In genomic region chr11:68039526-68040086, GRCh38 we compare ENCODE assay signal across 8 cellular contexts. TPM values are rescaled to one million over a fixed set of nuclear protein-coding genes. Genes with fewer than 3 reads are reported as not detected.
DNase-seq lines count a peak whose midpoint lies in the region; FAIRE-seq and TF ChIP-seq lines count a peak whose summit lies in the region.

No MANE protein-coding gene starts in this region.

- H3K4me2 ChIP-seq in Loucy (ENCODE audit: low read depth, low read length, poor library complexity, severe bottlenecking) (peak overlapping the region; percentile 80), H1 (ENCODE audit: insufficient read depth in 1 of 2, low read depth in 2 of 2, low read length in 2 of 2) (peak overlapping the region; percentile 26 to 77; a peak in 3 of 4 replicates), parathyroid adenoma (ENCODE audit: low read length) (no peak overlapping the region)

- H3K36me3 ChIP-seq in Loucy (ENCODE audit: insufficient read depth, low read length): no peaks in the 10 kb centered on the region
- H3K36me3 ChIP-seq in H1 (ENCODE audit: control insufficient read depth in 2 of 4, insufficient read depth in 4 of 4, low read length in 3 of 4): no peaks in the 10 kb centered on the region
- no peaks in the 10 kb centered on the region for H3K36me3 ChIP-seq in parathyroid adenoma (ENCODE audit: control insufficient read depth, insufficient read depth, low read length)

- no peak for TF ChIP-seq RAD21 in H1 (IDR thresholded peaks at IDR 0.05 in 1 of 2, conservative IDR thresholded peaks at IDR 0.05 in 1 of 2; ENCODE audit: low read depth in 2 of 2, low read length in 2 of 2)

- CTCF ChIA-PET in H1 (lab: Charles Lee; ENCODE audit: partially characterized antibody): interaction anchor here (0.5 to 2.3 kb wide), 6 partner anchors 11 to 218 kb away, joined by 3 to 6 read pairs (median 4); no protein-coding TSS in a partner anchor

- H3K27ac ChIP-seq in H1 (ENCODE audit: low read depth, low read length) (0 out of 2 replicates have a peak overlapping the region, but pooled peaks have one; percentile 24), parathyroid adenoma (peak overlapping the region; percentile 66)

- no peak overlapping the region for H3K4ac ChIP-seq in H1 (replicated peaks; ENCODE audit: insufficient read length, low read depth, low read length)

- peak overlapping the region; percentile 88 for H2BK5ac ChIP-seq in H1 (ENCODE audit: low read depth, low read length)

- no peaks in the 10 kb centered on the region for H3K79me1 ChIP-seq in H1 (ENCODE audit: low read depth, low read length)

- no peak overlapping the region for H3K14ac ChIP-seq in H1 (ENCODE audit: insufficient read length)

- H2BK20ac ChIP-seq in H1 (ENCODE audit: low read length): peak overlapping the region; percentile 72; the same call in 1 of the 2 replicates

- H3K56ac ChIP-seq in H1 (replicated peaks; ENCODE audit: insufficient read length, low read depth, low read length): no peak overlapping the region

- H3K18ac ChIP-seq in H1 (ENCODE audit: extremely low read depth, low read length): no peak overlapping the region

- H3K9ac ChIP-seq in Loucy (ENCODE audit: low read depth, low read length, poor library complexity, severe bottlenecking) (peak overlapping the region; percentile 78), H1 (replicated peaks in 1 of 4; ENCODE audit: extremely low read depth in 1 of 4, low read depth in 3 of 4, low read length in 3 of 4) (no peak overlapping the region), parathyroid adenoma (no peak overlapping the region)

- H4K5ac ChIP-seq in H1 (ENCODE audit: insufficient read length, low read depth, low read length): no peak overlapping the region

- H4K8ac ChIP-seq in H1 (ENCODE audit: extremely low read depth, insufficient read depth, low read length): no peak overlapping the region

- no peak overlapping the region; the same call in 1 of the 2 replicates for H2AK5ac ChIP-seq in H1 (ENCODE audit: low read depth, low read length)

- no peaks in the 10 kb centered on the region for H4K20me1 ChIP-seq in Loucy (ENCODE audit: insufficient read depth, low read length, poor library complexity, severe bottlenecking)
- peaks cover 0 to 4% of the 10 kb centered on the region in 2 experiments for H4K20me1 ChIP-seq in H1 (replicated peaks in 1 of 2; ENCODE audit: control insufficient read depth in 1 of 2, insufficient read depth in 2 of 2, low read length in 2 of 2)

- peaks cover 3% of the 10 kb centered on the region; the same call in 1 of the 2 replicates for H3F3A ChIP-seq in Loucy (ENCODE audit: low read depth)

- H3K9me2 ChIP-seq in Loucy (replicated peaks; ENCODE audit: low read depth, low read length): no peaks in the 10 kb centered on the region

- TF ChIP-seq CTCF in Loucy (conservative IDR thresholded peaks at IDR 0.05; ENCODE audit: low read length) (no peak), H1 (IDR thresholded peaks at IDR 0.05; ENCODE audit: control extremely low read depth in 1 of 3, insufficient read depth in 1 of 3, low read depth in 1 of 3, low read length in 3 of 3) (no peak), parathyroid adenoma (IDR thresholded peaks at IDR 0.05) (no peak)

- no peak for TF ChIP-seq EP300 in H1 (IDR thresholded peaks at IDR 0.05; ENCODE audit: borderline replicate concordance in 1 of 2, low read depth in 2 of 2, low read length in 2 of 2)

- H3K23me2 ChIP-seq in H1 (ENCODE audit: low read depth, low read length): no peaks in the 10 kb centered on the region; the same call in 1 of the 2 replicates

- H2BK12ac ChIP-seq in H1 (ENCODE audit: low read depth, low read length): peak overlapping the region; percentile 90; the same call in 1 of the 2 replicates

- TF ChIP-seq POLR2A in H1 (IDR thresholded peaks at IDR 0.05; ENCODE audit: control extremely low read depth in 1 of 2, low read depth in 2 of 2, low read length in 2 of 2): no peak

- POLR2A ChIA-PET in H1 (lab: Charles Lee; ENCODE audit: partially characterized antibody): interaction anchor here (0.6 to 16.6 kb wide), 6 partner anchors 7 to 173 kb away, joined by 3 to 183 read pairs (median 5); partner anchors contain the start of gene NDUFS8

- no peaks in the 10 kb centered on the region for H3K79me2 ChIP-seq in Loucy (ENCODE audit: insufficient read depth, low read length)
- H3K79me2 ChIP-seq in H1 (ENCODE audit: control insufficient read depth in 1 of 2, insufficient read depth in 2 of 2, low read length in 2 of 2): no peaks in the 10 kb centered on the region
- H3K79me2 ChIP-seq in parathyroid adenoma: no peaks in the 10 kb centered on the region

- peaks cover 36% of the 10 kb centered on the region for H3K4me1 ChIP-seq in Loucy (ENCODE audit: insufficient read depth, low read length, poor library complexity, severe bottlenecking)
- H3K4me1 ChIP-seq in H1 (replicated peaks in 1 of 4; ENCODE audit: control insufficient read depth in 3 of 4, insufficient read depth in 4 of 4, low read length in 3 of 4): peaks cover 4 to 27% (median 20%) of the 10 kb centered on the region in 4 experiments
- peaks cover 8% of the 10 kb centered on the region for H3K4me1 ChIP-seq in parathyroid adenoma

- no peak overlapping the region for H4K91ac ChIP-seq in H1 (replicated peaks; ENCODE audit: insufficient read length, low read length)

- no peak for FAIRE-seq in H1 (lab: Jason Lieb, UNC)

- no peak overlapping the region; the same call in 1 of the 2 replicates for H2AFZ ChIP-seq in Loucy (ENCODE audit: low read length)
- no peak overlapping the region for H2AFZ ChIP-seq in H1 (ENCODE audit: low read length)
- no peak overlapping the region for H2AFZ ChIP-seq in parathyroid adenoma

- H2BK15ac ChIP-seq in H1 (ENCODE audit: low read length): peak overlapping the region; percentile 53; the same call in 1 of the 2 replicates

- H3K4me3 ChIP-seq in Loucy (ENCODE audit: low read length, poor library complexity, severe bottlenecking) (peak overlapping the region; percentile 73), H1 (ENCODE audit: extremely low read depth in 1 of 4, insufficient read depth in 2 of 4, low read depth in 3 of 4, low read length in 4 of 4) (peak overlapping the region in 1 of 4 experiments; percentile 66; a peak in 2 of 8 replicates), parathyroid adenoma (ENCODE audit: low read depth, low read length) (peak overlapping the region; percentile 27)

- DNase-seq in DMS53 treated with DMSO at 0.1 percent for 48 hours (lab: John Stamatoyannopoulos, UW; ENCODE audit: unreplicated experiment): peak; percentile 39
- DNase-seq in H1 (ENCODE audit: low read depth in 1 of 2, low spot score in 2 of 2): peak in 1 of 2 experiments; percentile 53
- no peak for DNase-seq in DMS153 treated with DMSO at 0.1 percent for 48 hours (lab: John Stamatoyannopoulos, UW; ENCODE audit: unreplicated experiment)
- no peak for DNase-seq in mucosa of gallbladder (ENCODE audit: low spot score)
- no peak for DNase-seq in midbrain (lab: John Stamatoyannopoulos, UW)
- DNase-seq in A172 (ENCODE audit: low spot score): no peak

- H2BK120ac ChIP-seq in H1 (replicated peaks; ENCODE audit: low read depth, low read length): no peak overlapping the region

- 63% methylated on average over 6 of the region's 10 CpGs; no CpG with 5 or more reads in 1 of the 2 experiments for WGBS in H1 (ENCODE audit: extremely low coverage in 1 of 2, insufficient coverage in 1 of 2, insufficient read length in 1 of 2, insufficient replicate concordance in 2 of 2, low coverage in 1 of 2, low lambda C conversion rate in 2 of 2, missing lambda C conversion rate in 1 of 2), 2 experiments

- H3K9me3 ChIP-seq in Loucy (ENCODE audit: insufficient read depth, low read depth, low read length) (no peaks in the 10 kb centered on the region), H1 (ENCODE audit: insufficient read depth in 2 of 2, low read depth in 1 of 2, low read length in 1 of 2) (no peaks in the 10 kb centered on the region), parathyroid adenoma (ENCODE audit: control insufficient read depth, low read length) (no peaks in the 10 kb centered on the region)

- no peak overlapping the region for H3K23ac ChIP-seq in H1 (ENCODE audit: insufficient read length)

- H3K27me3 ChIP-seq in Loucy (ENCODE audit: insufficient read depth, low read length, poor library complexity, severe bottlenecking) (no peaks in the 10 kb centered on the region), H1 (replicated peaks in 1 of 4; ENCODE audit: control insufficient read depth in 3 of 4, extremely low read depth in 1 of 4, insufficient read depth in 3 of 4, low read length in 3 of 4) (no peaks in the 10 kb centered on the region), parathyroid adenoma (ENCODE audit: control insufficient read depth, insufficient read depth, low read length) (no peaks in the 10 kb centered on the region)

RNA-seq across cellular contexts. Expression of gene TCIRG1, which starts 0.8 kb away (rescaled TPM):
- 25.3 and 25.7 TPM in 2 replicates for total RNA-seq in H1 (2021; fragmentation: NEBNext Ultra II Directional; extraction: Animal tissue kit (Norgen Biotek cat#: 25700))
- polyA plus RNA-seq in H1 (2011; rRNA removed): 39.6 and 50.2 TPM in 2 replicates
- polyA plus RNA-seq in H1 (2011; cell fraction: cytosol; rRNA removed): 35.8 TPM
- 287 TPM for polyA plus RNA-seq in H1 (2011; cell fraction: nucleus; rRNA removed)
- 12.7 to 29.5 TPM (median 24.4 TPM) in 4 replicates for polyA plus RNA-seq in H1 (2012, experiment 1 of 2)
- polyA plus RNA-seq in H1 (2012, experiment 2 of 2): 16.1 TPM
- polyA plus RNA-seq in H1 (2013, experiment 1 of 2): 25.3 TPM
- 21.2 TPM for polyA plus RNA-seq in H1 (2013, experiment 2 of 2)
- 10.0 and 11.3 TPM in 2 replicates for polyA minus RNA-seq in H1 (2011; rRNA and poly(A)+ RNA removed)
- 15.0 TPM for polyA minus RNA-seq in H1 (2011; cell fraction: cytosol; rRNA and poly(A)+ RNA removed)
- polyA minus RNA-seq in H1 (2011; cell fraction: nucleus; rRNA and poly(A)+ RNA removed): 43.9 TPM
- 151 TPM for total RNA-seq in mucosa of gallbladder
- total RNA-seq in A172 (2014; rRNA removed; shearing (Covaris generic)): 149 and 167 TPM in 2 replicates

RNA-seq across cellular contexts. Expression of gene NDUFS8, which starts 9.1 kb away (rescaled TPM):
- 182 and 199 TPM in 2 replicates for total RNA-seq in H1 (2021; fragmentation: NEBNext Ultra II Directional; extraction: Animal tissue kit (Norgen Biotek cat#: 25700))
- polyA plus RNA-seq in H1 (2011; rRNA removed): 291 and 406 TPM in 2 replicates
- 222 TPM for polyA plus RNA-seq in H1 (2011; cell fraction: cytosol; rRNA removed)
- polyA plus RNA-seq in H1 (2011; cell fraction: nucleus; rRNA removed): 253 TPM
- polyA plus RNA-seq in H1 (2012, experiment 1 of 2): 92.1 to 255 TPM (median 248 TPM) in 4 replicates
- polyA plus RNA-seq in H1 (2012, experiment 2 of 2): 348 TPM
- 130 TPM for polyA plus RNA-seq in H1 (2013, experiment 1 of 2)
- polyA plus RNA-seq in H1 (2013, experiment 2 of 2): 128 TPM
- polyA minus RNA-seq in H1 (2011; rRNA and poly(A)+ RNA removed): 69.8 and 77.8 TPM in 2 replicates
- polyA minus RNA-seq in H1 (2011; cell fraction: cytosol; rRNA and poly(A)+ RNA removed): 133 TPM
- 92.8 TPM for polyA minus RNA-seq in H1 (2011; cell fraction: nucleus; rRNA and poly(A)+ RNA removed)
- 168 TPM for total RNA-seq in mucosa of gallbladder
- total RNA-seq in A172 (2014; rRNA removed; shearing (Covaris generic)): 255 and 310 TPM in 2 replicates

RNA-seq across cellular contexts. Expression of gene ALDH3B1, which starts 29.5 kb away (rescaled TPM):
- 0.27 and 0.32 TPM in 2 replicates for total RNA-seq in H1 (2021; fragmentation: NEBNext Ultra II Directional; extraction: Animal tissue kit (Norgen Biotek cat#: 25700))
- polyA plus RNA-seq in H1 (2011; rRNA removed): 0.47 TPM in 2 replicates
- polyA plus RNA-seq in H1 (2011; cell fraction: cytosol; rRNA removed): 0.50 TPM
- 0.53 TPM for polyA plus RNA-seq in H1 (2011; cell fraction: nucleus; rRNA removed)
- 0.62 to 1.1 TPM (median 0.75 TPM) in 4 replicates for polyA plus RNA-seq in H1 (2012, experiment 1 of 2)
- 0.26 TPM for polyA plus RNA-seq in H1 (2012, experiment 2 of 2)
- 0.18 TPM for polyA plus RNA-seq in H1 (2013, experiment 1 of 2)
- polyA plus RNA-seq in H1 (2013, experiment 2 of 2): 0.26 TPM
- polyA minus RNA-seq in H1 (2011; rRNA and poly(A)+ RNA removed): 0.16 and 0.34 TPM in 2 replicates
- polyA minus RNA-seq in H1 (2011; cell fraction: cytosol; rRNA and poly(A)+ RNA removed): 0.88 TPM
- polyA minus RNA-seq in H1 (2011; cell fraction: nucleus; rRNA and poly(A)+ RNA removed): 0.50 TPM
- total RNA-seq in mucosa of gallbladder: 34.8 TPM
- total RNA-seq in A172 (2014; rRNA removed; shearing (Covaris generic)): 54.0 and 64.8 TPM in 2 replicates

RNA-seq across cellular contexts. Expression of gene UNC93B1, which starts 35.7 kb away (rescaled TPM):
- total RNA-seq in H1 (2021; fragmentation: NEBNext Ultra II Directional; extraction: Animal tissue kit (Norgen Biotek cat#: 25700)): 18.9 and 19.2 TPM in 2 replicates
- polyA plus RNA-seq in H1 (2011; rRNA removed): 34.3 and 40.8 TPM in 2 replicates
- polyA plus RNA-seq in H1 (2011; cell fraction: cytosol; rRNA removed): 24.6 TPM
- polyA plus RNA-seq in H1 (2011; cell fraction: nucleus; rRNA removed): 53.5 TPM
- 8.7 to 20.4 TPM (median 17.7 TPM) in 4 replicates for polyA plus RNA-seq in H1 (2012, experiment 1 of 2)
- polyA plus RNA-seq in H1 (2012, experiment 2 of 2): 16.4 TPM
- polyA plus RNA-seq in H1 (2013, experiment 1 of 2): 22.0 TPM
- 22.4 TPM for polyA plus RNA-seq in H1 (2013, experiment 2 of 2)
- 20.6 and 26.5 TPM in 2 replicates for polyA minus RNA-seq in H1 (2011; rRNA and poly(A)+ RNA removed)
- polyA minus RNA-seq in H1 (2011; cell fraction: cytosol; rRNA and poly(A)+ RNA removed): 14.0 TPM
- 24.7 TPM for polyA minus RNA-seq in H1 (2011; cell fraction: nucleus; rRNA and poly(A)+ RNA removed)
- 107 TPM for total RNA-seq in mucosa of gallbladder
- 22.1 and 34.3 TPM in 2 replicates for total RNA-seq in A172 (2014; rRNA removed; shearing (Covaris generic))

Comparison
In these comparisons a context has a peak if more than half of its experiments do, and no peak if none do; other contexts are left out.
1. RNA of gene ALDH3B1, which starts 29.5 kb away (total RNA-seq): 54.0 to 64.8 TPM in A172 and 34.8 TPM in mucosa of gallbladder (single experiment); 0.27 to 0.32 TPM in H1; every median in the first group is over 10 times any median in the second.